13 cellular contexts compared by ENCODE assay signal in the genomic region with DNA sequence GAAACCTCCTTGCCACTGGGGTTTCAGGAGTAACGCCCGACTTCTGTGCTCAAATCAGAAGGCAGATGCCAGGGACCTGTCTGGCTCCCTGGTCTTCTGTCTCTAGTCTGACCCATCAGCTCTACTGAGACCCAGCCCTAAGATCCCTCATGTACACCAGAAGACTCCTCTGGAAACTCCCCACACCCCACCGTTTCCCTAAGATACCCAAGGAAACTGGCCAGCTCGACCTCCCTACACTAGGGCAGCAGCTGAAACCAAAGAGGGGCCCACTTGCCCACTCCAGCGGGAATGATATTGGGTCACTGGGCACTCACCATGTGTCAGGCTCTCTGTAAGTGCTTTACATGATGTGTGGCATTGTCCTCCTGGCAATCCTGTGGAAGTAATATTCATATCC. TPM values are rescaled to one million over a fixed set of nuclear protein-coding genes. Genes with fewer than 3 reads are reported as not detected.
A peak's percentile ranks its signal among the peaks of the same experiment; 100 is the strongest.
DNase-seq lines count a peak whose midpoint lies in the region; ATAC-seq, FAIRE-seq and TF ChIP-seq lines count a peak whose summit lies in the region.
"Had no signal": no experiment of that assay in that cellular context is flagged by ENCODE, and none has a peak within 500 bp of the region (broad histone marks: within the 10 kb centered on the region; RNA-seq: fewer than 3 reads in every experiment).

No MANE protein-coding gene starts in this region.

- no peak for TF ChIP-seq POLR2A in A549 (IDR thresholded peaks at IDR 0.05; ENCODE audit: low read length)

- TF ChIP-seq RAD21 in A549 (conservative IDR thresholded peaks at IDR 0.05 in 1 of 2, IDR thresholded peaks at IDR 0.05 in 1 of 2): no peak

- H3K36me3 ChIP-seq in RWPE2 (ENCODE audit: low read depth) (peaks cover 31% of the 10 kb centered on the region), parathyroid adenoma (ENCODE audit: control insufficient read depth, insufficient read depth, low read length) (no peaks in the 10 kb centered on the region)

- H3K4me2 ChIP-seq in A549 (peak overlapping the region; percentile 96), parathyroid adenoma (ENCODE audit: low read length) (peak overlapping the region; percentile 22)

- CTCF ChIA-PET in A549 (lab: Yijun Ruan, JAX): interaction anchor here (0.8 to 18.3 kb wide), 9 partner anchors 10 to 109 kb away, joined by 3 to 253 read pairs (median 9); a partner anchor contains a TSS

- POLR2A ChIA-PET in A549 (lab: Yijun Ruan, JAX): interaction anchor here (0.7 to 4.7 kb wide), 6 partner anchors 11 to 77 kb away, joined by 3 to 49 read pairs (median 4); a partner anchor contains a TSS

- H3K9me3 ChIP-seq in A549 (no peaks in the 10 kb centered on the region), RWPE2 (ENCODE audit: severe bottlenecking) (no peaks in the 10 kb centered on the region), parathyroid adenoma (ENCODE audit: control insufficient read depth, low read length) (no peaks in the 10 kb centered on the region)

- DNase-seq in A549 (ENCODE audit: low read depth in 1 of 2, low spot score in 1 of 2) (no peak), RWPE2 (ENCODE audit: low spot score) (no peak), fibroblast of the aortic adventitia (ENCODE audit: low read depth) (no peak)
- no peak for DNase-seq in activated naive CD4-positive, alpha-beta T cell treated with anti-CD3 and anti-CD28 coated beads, Interleukin-2, amount 50 U/mL, for 16 hours
- DNase-seq: activated CD4-positive, alpha-beta T cell treated with anti-CD3 and anti-CD28 coated beads for 1 hour; activated gamma-delta T cell treated with Interleukin-2 at 50 U/mL for 16 hours; natural killer cell had no signal

- H3K27ac ChIP-seq in A549 (peak overlapping the region; percentile 91 to 96), RWPE2 (ENCODE audit: poor library complexity, severe bottlenecking) (peak overlapping the region; percentile 98), parathyroid adenoma (peak overlapping the region; percentile 83)

- TF ChIP-seq CTCF in A549 (IDR thresholded peaks at IDR 0.05) (no peak), RWPE2 (IDR thresholded peaks at IDR 0.05; ENCODE audit: poor library complexity, severe bottlenecking) (no peak), fibroblast of the aortic adventitia (IDR thresholded peaks at IDR 0.05; ENCODE audit: insufficient read depth, low read length) (no peak), parathyroid adenoma (IDR thresholded peaks at IDR 0.05) (no peak)

- no peak for TF ChIP-seq EP300 in A549 (IDR thresholded peaks at IDR 0.05)

- no peak for FAIRE-seq in A549 (lab: Jason Lieb, UNC)
- FAIRE-seq: colon had no signal

- H3K4me1 ChIP-seq in A549 (peaks cover 54% of the 10 kb centered on the region), RWPE2 (ENCODE audit: insufficient read depth, poor library complexity, severe bottlenecking) (peaks cover 39% of the 10 kb centered on the region), parathyroid adenoma (peaks cover 32% of the 10 kb centered on the region)

- no peaks in the 10 kb centered on the region for H3K27me3 ChIP-seq in RWPE2 (ENCODE audit: insufficient read depth, poor library complexity, severe bottlenecking)
- H3K27me3 ChIP-seq in parathyroid adenoma (ENCODE audit: control insufficient read depth, insufficient read depth, low read length): no peaks in the 10 kb centered on the region

- no peak for ATAC-seq in A549
- peak; percentile 1 for ATAC-seq in RWPE2 (ENCODE audit: low read depth)
- no peak for ATAC-seq in HG02970 (IDR thresholded peaks at IDR 0.05; ENCODE audit: low FRiP score, unreplicated experiment)
- ATAC-seq in HG02870 (IDR thresholded peaks at IDR 0.05; ENCODE audit: unreplicated experiment): no peak
- ATAC-seq in GM18870 (IDR thresholded peaks at IDR 0.05; ENCODE audit: unreplicated experiment): no peak
- ATAC-seq: natural killer cell had no signal

- H3K79me2 ChIP-seq in parathyroid adenoma: no peaks in the 10 kb centered on the region

- H2AFZ ChIP-seq in parathyroid adenoma: peak overlapping the region; percentile 53

- no peak overlapping the region for H3K9ac ChIP-seq in parathyroid adenoma

- H3K4me3 ChIP-seq in A549 (peak overlapping the region; percentile 68), RWPE2 (ENCODE audit: severe bottlenecking) (peak overlapping the region; percentile 66), fibroblast of the aortic adventitia (ENCODE audit: low read depth, low read length) (peak overlapping the region; percentile 85), parathyroid adenoma (ENCODE audit: low read depth, low read length) (peak overlapping the region; percentile 79)

- WGBS in A549 (ENCODE audit: missing lambda C conversion rate): 44% methylated on average over 5 of the region's 5 CpGs

TF ChIP-seq in A549, 52 proteins besides CTCF, POLR2A, EP300 and RAD21:
- TF ChIP-seq CHD2 (IDR thresholded peaks at IDR 0.05; ENCODE audit: low read length, partially characterized antibody) (no peak), FOSB (CRISPR knock-in tag; IDR thresholded peaks at IDR 0.05) (no peak), JUN (IDR thresholded peaks at IDR 0.05) (no peak)
- TF ChIP-seq, protein P1, sequence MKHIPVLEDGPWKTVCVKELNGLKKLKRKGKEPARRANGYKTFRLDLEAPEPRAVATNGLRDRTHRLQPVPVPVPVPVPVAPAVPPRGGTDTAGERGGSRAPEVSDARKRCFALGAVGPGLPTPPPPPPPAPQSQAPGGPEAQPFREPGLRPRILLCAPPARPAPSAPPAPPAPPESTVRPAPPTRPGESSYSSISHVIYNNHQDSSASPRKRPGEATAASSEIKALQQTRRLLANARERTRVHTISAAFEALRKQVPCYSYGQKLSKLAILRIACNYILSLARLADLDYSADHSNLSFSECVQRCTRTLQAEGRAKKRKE (CRISPR knock-in tag; IDR thresholded peaks at IDR 0.05; ENCODE audit: low read depth): no peak
- TF ChIP-seq, protein P2, sequence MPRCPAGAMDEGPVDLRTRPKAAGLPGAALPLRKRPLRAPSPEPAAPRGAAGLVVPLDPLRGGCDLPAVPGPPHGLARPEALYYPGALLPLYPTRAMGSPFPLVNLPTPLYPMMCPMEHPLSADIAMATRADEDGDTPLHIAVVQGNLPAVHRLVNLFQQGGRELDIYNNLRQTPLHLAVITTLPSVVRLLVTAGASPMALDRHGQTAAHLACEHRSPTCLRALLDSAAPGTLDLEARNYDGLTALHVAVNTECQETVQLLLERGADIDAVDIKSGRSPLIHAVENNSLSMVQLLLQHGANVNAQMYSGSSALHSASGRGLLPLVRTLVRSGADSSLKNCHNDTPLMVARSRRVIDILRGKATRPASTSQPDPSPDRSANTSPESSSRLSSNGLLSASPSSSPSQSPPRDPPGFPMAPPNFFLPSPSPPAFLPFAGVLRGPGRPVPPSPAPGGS (IDR thresholded peaks at IDR 0.05): no peak
TF ChIP-seq in A549: peak in this region for 0.

RNA-seq across cellular contexts. Expression of a gene that starts 0.5 kb away (rescaled TPM):
- 270 and 294 TPM in 2 replicates for polyA plus RNA-seq in A549 (2011; rRNA removed)
- polyA plus RNA-seq in A549 (2012; cell fraction: cytosol; rRNA removed): 423 and 469 TPM in 2 replicates
- polyA plus RNA-seq in A549 (2012; cell fraction: nucleus; rRNA removed): 222 and 228 TPM in 2 replicates
- 259 to 298 TPM (median 290 TPM) in 3 replicates for polyA plus RNA-seq in A549 (2017; fragmentation: RNase III; extraction: RNeasy Plus Mini Kit Qiagen cat#74134 plus additional on column Dnase treatment)
- 146 and 182 TPM in 2 replicates for polyA minus RNA-seq in A549 (2011; rRNA and poly(A)+ RNA removed)
- total RNA-seq in fibroblast of the aortic adventitia (ENCODE audit: low replicate concordance): 159 and 406 TPM in 2 replicates
- total RNA-seq: natural killer cell had no signal

RNA-seq across cellular contexts. Expression of a gene that starts 2.7 kb away (rescaled TPM):
- polyA plus RNA-seq in A549 (2011; rRNA removed) (0.21 and 0.65 TPM in 2 replicates), A549 (2017; fragmentation: RNase III; extraction: RNeasy Plus Mini Kit Qiagen cat#74134 plus additional on column Dnase treatment) (0.16 to 0.21 TPM (median 0.21 TPM) in 3 replicates)
- 0.16 TPM in 2 replicates for polyA plus RNA-seq in A549 (2012; cell fraction: cytosol; rRNA removed)
- 0.27 and 0.65 TPM in 2 replicates for polyA plus RNA-seq in A549 (2012; cell fraction: nucleus; rRNA removed)
- 0.34 TPM in 1 of 2 replicates, not detected in the other for polyA minus RNA-seq in A549 (2011; rRNA and poly(A)+ RNA removed)
- total RNA-seq in fibroblast of the aortic adventitia (ENCODE audit: low replicate concordance): 0.18 TPM in 1 of 2 replicates, not detected in the other
- total RNA-seq: natural killer cell, SK-MEL-5 had no signal

RNA-seq across cellular contexts. Expression of a gene that starts 13.9 kb away (rescaled TPM):
- 98.9 and 113 TPM in 2 replicates for polyA plus RNA-seq in A549 (2011; rRNA removed)
- 133 and 151 TPM in 2 replicates for polyA plus RNA-seq in A549 (2012; cell fraction: cytosol; rRNA removed)
- 59.8 and 69.0 TPM in 2 replicates for polyA plus RNA-seq in A549 (2012; cell fraction: nucleus; rRNA removed)
- polyA plus RNA-seq in A549 (2017; fragmentation: RNase III; extraction: RNeasy Plus Mini Kit Qiagen cat#74134 plus additional on column Dnase treatment): 107 to 146 TPM (median 129 TPM) in 3 replicates
- polyA minus RNA-seq in A549 (2011; rRNA and poly(A)+ RNA removed): 31.6 and 46.7 TPM in 2 replicates
- total RNA-seq in fibroblast of the aortic adventitia (ENCODE audit: low replicate concordance): 220 and 296 TPM in 2 replicates

RNA-seq across cellular contexts. Expression of a gene that starts 14.8 kb away (rescaled TPM):
- 0.52 and 0.59 TPM in 2 replicates for polyA plus RNA-seq in A549 (2011; rRNA removed)
- polyA plus RNA-seq in A549 (2012; cell fraction: cytosol; rRNA removed): 1.1 and 1.4 TPM in 2 replicates
- 0.22 and 0.41 TPM in 2 replicates for polyA plus RNA-seq in A549 (2012; cell fraction: nucleus; rRNA removed)
- 0.67 to 0.97 TPM (median 0.88 TPM) in 3 replicates for polyA plus RNA-seq in A549 (2017; fragmentation: RNase III; extraction: RNeasy Plus Mini Kit Qiagen cat#74134 plus additional on column Dnase treatment)
- not detected in 2 replicates for polyA minus RNA-seq in A549 (2011; rRNA and poly(A)+ RNA removed)
- 0.54 and 2.9 TPM in 2 replicates for total RNA-seq in fibroblast of the aortic adventitia (ENCODE audit: low replicate concordance)
- total RNA-seq: natural killer cell had no signal

RNA-seq across cellular contexts. Expression of a gene that starts 20.5 kb away (rescaled TPM):
- polyA plus RNA-seq in A549 (2011; rRNA removed) (81.6 and 98.1 TPM in 2 replicates), A549 (2017; fragmentation: RNase III; extraction: RNeasy Plus Mini Kit Qiagen cat#74134 plus additional on column Dnase treatment) (76.1 to 87.8 TPM (median 79.2 TPM) in 3 replicates)
- 59.1 and 75.5 TPM in 2 replicates for polyA plus RNA-seq in A549 (2012; cell fraction: cytosol; rRNA removed)
- polyA plus RNA-seq in A549 (2012; cell fraction: nucleus; rRNA removed): 64.3 and 83.5 TPM in 2 replicates
- polyA minus RNA-seq in A549 (2011; rRNA and poly(A)+ RNA removed): 45.5 and 48.5 TPM in 2 replicates
- total RNA-seq in fibroblast of the aortic adventitia (ENCODE audit: low replicate concordance): 26.8 and 44.6 TPM in 2 replicates
